Comparison of ENCODE assay signal across 9 cellular contexts in the genomic region with DNA sequence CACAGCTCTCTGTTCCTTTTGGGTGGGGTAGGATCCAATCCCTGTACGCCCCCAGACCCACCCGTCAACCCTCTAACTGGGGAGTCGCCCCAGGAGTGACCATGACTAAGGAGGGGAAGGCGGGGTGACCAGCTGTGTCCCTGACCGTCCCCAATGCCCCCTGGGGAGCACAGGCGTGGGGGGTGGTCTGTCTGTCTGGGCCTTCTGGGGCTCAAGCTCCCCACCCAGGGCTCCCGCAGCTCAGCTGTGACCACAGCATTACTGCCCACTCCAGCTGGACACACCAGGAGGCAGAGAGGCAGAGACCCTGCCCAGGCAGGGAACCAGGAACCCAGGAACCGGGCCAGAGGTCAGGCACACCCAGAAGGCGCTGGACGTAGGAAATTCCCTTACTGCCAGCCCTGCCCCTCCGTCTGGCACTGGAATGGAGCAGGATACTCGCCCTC. TPM values are rescaled to one million over a fixed set of nuclear protein-coding genes. Genes with fewer than 3 reads are reported as not detected.
DNase-seq lines count a peak whose midpoint lies in the region; ATAC-seq and TF ChIP-seq lines count a peak whose summit lies in the region.
"Had no signal": no experiment of that assay in that cellular context is flagged by ENCODE, and none has a peak within 500 bp of the region (broad histone marks: within the 10 kb centered on the region; RNA-seq: fewer than 3 reads in every experiment).

No MANE protein-coding gene starts in this region.

- H3K9me3 ChIP-seq in heart left ventricle, result no peaks in the 10 kb centered on the region

- H3K9me3 Mint-ChIP-seq in mesothelial cell of epicardium, result no peaks in the 10 kb centered on the region

- H3K36me3 ChIP-seq in heart left ventricle, result peaks cover 0 to 6% (median 0%) of the 10 kb centered on the region in 9 donors

- peak overlapping the region; percentile 1 to 93 (median 86) for H3K27ac ChIP-seq in heart left ventricle

- peak overlapping the region; percentile 66 for H3K4me3 Mint-ChIP-seq in mesothelial cell of epicardium

- H3K27me3 ChIP-seq in heart left ventricle, result no peaks in the 10 kb centered on the region

- intact Hi-C loops in heart left ventricle (cut with DNase I) (loop anchor here in 1 of 10 donors (5.0 kb wide), 1 partner anchor 38 kb away; no protein-coding TSS in a partner anchor), left cardiac atrium (cut with DNase I) (no loop called here)

- H3K4me3 ChIP-seq in heart left ventricle, result peak overlapping the region; percentile 71 to 100 (median 93)
- H3K4me3 ChIP-seq in cardiac fibroblast (replicated peaks in 1 of 2; ENCODE audit: low read depth in 2 of 2, low read length in 2 of 2), result peak overlapping the region; percentile 71 to 94

- H3K4me1 ChIP-seq in heart left ventricle, result peaks cover 18 to 84% (median 68%) of the 10 kb centered on the region in 12 donors

- TF ChIP-seq POLR2A in heart left ventricle (IDR thresholded peaks at IDR 0.05), result no peak

- H3K27me3 Mint-ChIP-seq in mesothelial cell of epicardium (ENCODE audit: low read depth), result no peaks in the 10 kb centered on the region

- no peak for ATAC-seq in heart left ventricle
- no peak for ATAC-seq in left cardiac atrium

- DNase-seq in heart left ventricle, result peak in 2 of 5 donors; percentile 46 to 71
- DNase-seq in left cardiac atrium, result no peak
- no peak for DNase-seq in cardiac fibroblast (ENCODE audit: low read depth in 2 of 2)
- no peak for DNase-seq in mesothelial cell of epicardium (ENCODE audit: low spot score in 2 of 2, unreplicated experiment in 2 of 2)
- no peak for DNase-seq in occipital lobe (lab: John Stamatoyannopoulos, UW)
- no peak for DNase-seq in NCI-H1417 treated with DMSO at 0.1 percent for 48 hours (lab: John Stamatoyannopoulos, UW)
- DNase-seq in NCI-H526 (lab: John Stamatoyannopoulos, UW), result no peak
- DNase-seq in activated gamma-delta T cell (lab: John Stamatoyannopoulos, UW), result no peak
- DNase-seq: GDM1 had no signal

- H3K36me3 Mint-ChIP-seq in mesothelial cell of epicardium, result no peaks in the 10 kb centered on the region

- H3K4me1 Mint-ChIP-seq in mesothelial cell of epicardium, result peaks cover 38% of the 10 kb centered on the region

- TF ChIP-seq CTCF in heart left ventricle (IDR thresholded peaks at IDR 0.05) (no peak), cardiac fibroblast (IDR thresholded peaks at IDR 0.05; ENCODE audit: low read depth, low read length) (no peak), mesothelial cell of epicardium (IDR thresholded peaks at IDR 0.05; ENCODE audit: unreplicated experiment) (no peak)

- WGBS in heart left ventricle, 4 donors, result 17 to 39% (median 33%) methylated on average over 4 to 12 of the region's 12 CpGs

- H3K27ac Mint-ChIP-seq in mesothelial cell of epicardium, result no peak overlapping the region

RNA-seq across cellular contexts. Expression of a gene that starts 0.9 kb away (rescaled TPM):
- total RNA-seq in heart left ventricle, result 10 to 100 TPM; 26.0 to 58.9 (median 28.8) TPM
- 10 to 100 TPM; 27.3 to 32.5 TPM for polyA plus RNA-seq in heart left ventricle
- total RNA-seq in left cardiac atrium, result 10 to 100 TPM; 44.4 to 44.7 TPM
- total RNA-seq in mesothelial cell of epicardium, result 90.2 to 92.8 TPM (median 92.5 TPM) in 3 replicates
- 8.4 TPM for total RNA-seq in occipital lobe

RNA-seq across cellular contexts. Expression of a gene that starts 33.7 kb away (rescaled TPM):
- total RNA-seq in heart left ventricle (100 to 1,000 TPM in 8 of 9 donors, 10 to 100 TPM in 1; 78.9 to 247 (median 160) TPM), left cardiac atrium (100 to 1,000 TPM in 1 of 2 donors, 10 to 100 TPM in 1; 86.2 to 102 TPM), mesothelial cell of epicardium (14.1 to 17.1 TPM (median 14.4 TPM) in 3 replicates), occipital lobe (4.8 TPM)
- 100 to 1,000 TPM in 1 of 2 donors, 10 to 100 TPM in 1; 64.7 to 258 TPM for polyA plus RNA-seq in heart left ventricle
